ENCODE assay signal across 9 cellular contexts in the genomic region with DNA sequence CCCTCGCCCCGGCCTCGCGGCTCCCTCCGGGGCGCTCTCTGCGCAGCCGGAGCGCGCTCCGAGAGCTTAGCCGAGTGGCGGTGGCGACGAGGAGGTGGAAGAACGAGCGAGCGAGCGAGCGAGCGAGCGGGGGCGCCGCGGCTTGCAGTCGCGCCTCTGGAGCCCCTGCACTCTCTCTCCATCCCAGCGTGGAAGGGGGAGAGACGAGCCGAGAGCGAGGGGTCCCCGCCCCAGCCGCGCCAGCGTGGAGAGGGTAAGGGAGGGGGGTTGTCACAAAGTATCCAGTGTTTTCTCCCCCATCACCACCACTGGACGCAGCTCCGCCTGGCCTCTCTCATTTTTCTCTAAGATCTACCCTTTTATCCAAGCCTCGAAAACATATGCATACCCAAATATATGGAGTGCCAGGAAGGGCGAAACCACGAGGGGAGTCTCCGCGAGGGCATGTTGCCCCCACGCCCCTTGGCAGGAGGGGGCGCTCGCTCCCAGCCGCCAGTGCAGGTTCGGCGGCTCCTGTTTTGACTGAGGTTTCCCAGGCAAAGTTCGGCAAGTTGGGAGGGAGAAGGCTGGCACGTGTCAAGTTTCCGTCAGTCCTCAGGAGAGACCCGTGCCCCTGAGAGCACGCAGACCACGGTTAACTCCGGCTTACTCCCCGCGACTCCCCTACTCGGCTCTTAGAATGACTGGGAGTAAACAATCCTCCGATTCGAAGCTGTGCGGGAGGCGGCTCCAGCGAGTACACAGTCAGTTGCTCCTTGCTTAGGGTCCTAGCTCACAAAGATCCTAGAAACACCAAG. TPM values are rescaled to one million over a fixed set of nuclear protein-coding genes. Genes with fewer than 3 reads are reported as not detected.
DNase-seq lines count a peak whose midpoint lies in the region; ATAC-seq and TF ChIP-seq lines count a peak whose summit lies in the region.
"Had no signal": no experiment of that assay in that cellular context is flagged by ENCODE, and none has a peak within 500 bp of the region (broad histone marks: within the 10 kb centered on the region; RNA-seq: fewer than 3 reads in every experiment).

No MANE protein-coding gene starts in this region.

- peak overlapping the region; percentile 84 for H3K27ac Mint-ChIP-seq in endodermal cell

- peak; percentile 23 for DNase-seq in GM10266 (ENCODE audit: extremely low spot score)
- peak; percentile 70 for DNase-seq in NCI-H345 (lab: John Stamatoyannopoulos, UW)
- DNase-seq in endodermal cell: peak; percentile 95
- peak in 2 of 3 donors; percentile 10 to 30 for DNase-seq in mucosa of descending colon
- DNase-seq in SKM-1 (lab: John Stamatoyannopoulos, UW; ENCODE audit: unreplicated experiment): no peak
- no peak for DNase-seq in SW480 (ENCODE audit: low spot score)

- intact Hi-C loops in mucosa of descending colon (cut with DNase I, micrococcal nuclease): no loop called here

- H3K4me3 Mint-ChIP-seq in endodermal cell: peak overlapping the region; percentile 88

- H3K4me1 ChIP-seq in endodermal cell (ENCODE audit: control insufficient read depth, insufficient read depth, low read length): peaks cover 11% of the 10 kb centered on the region
- peaks cover 2% of the 10 kb centered on the region for H3K4me1 ChIP-seq in mucosa of descending colon (ENCODE audit: low read depth)

- no peaks in the 10 kb centered on the region for H3K9me3 Mint-ChIP-seq in endodermal cell

- WGBS in endodermal cell (ENCODE audit: insufficient coverage in 1 of 2, insufficient read length in 1 of 2), 2 experiments: 2 to 3% methylated on average over 18 to 54 of the region's 63 CpGs

- H3K36me3 Mint-ChIP-seq in endodermal cell (ENCODE audit: low read depth): no peaks in the 10 kb centered on the region

- H3K27me3 ChIP-seq in endodermal cell (ENCODE audit: control insufficient read depth, insufficient read depth, low read length, poor library complexity, severe bottlenecking): peaks cover 5% of the 10 kb centered on the region

- H3K4me1 Mint-ChIP-seq in endodermal cell: peaks cover 33% of the 10 kb centered on the region

- ATAC-seq in mucosa of descending colon (no peak), HG03469 (IDR thresholded peaks at IDR 0.05; ENCODE audit: unreplicated experiment) (no peak), GM21367 (IDR thresholded peaks at IDR 0.05; ENCODE audit: unreplicated experiment) (no peak)

- H3K36me3 ChIP-seq in endodermal cell (ENCODE audit: control insufficient read depth, insufficient read depth, low read length): no peaks in the 10 kb centered on the region
- no peaks in the 10 kb centered on the region for H3K36me3 ChIP-seq in mucosa of descending colon (ENCODE audit: low read depth)

- no peaks in the 10 kb centered on the region for H3K9me3 ChIP-seq in endodermal cell (ENCODE audit: control insufficient read depth, low read length)
- no peaks in the 10 kb centered on the region for H3K9me3 ChIP-seq in mucosa of descending colon

- H3K27ac ChIP-seq in endodermal cell (ENCODE audit: low read depth, low read length): no peak overlapping the region

- H3K9ac ChIP-seq in endodermal cell (ENCODE audit: extremely low read depth, low read length, poor library complexity, severe bottlenecking): no peak overlapping the region

- H3K27me3 Mint-ChIP-seq in endodermal cell (ENCODE audit: insufficient read depth): no peaks in the 10 kb centered on the region

- H3K4me3 ChIP-seq in endodermal cell (ENCODE audit: low read length) (peak overlapping the region; percentile 84), mucosa of descending colon (no peak overlapping the region)

- TF ChIP-seq CTCF in GM10266 (IDR thresholded peaks at IDR 0.05; ENCODE audit: control insufficient read depth, insufficient read depth, low read depth, missing control alignments): peak; percentile 10
- peak; percentile 97 for TF ChIP-seq CTCF in endodermal cell (conservative IDR thresholded peaks at IDR 0.05)
- TF ChIP-seq CTCF in mucosa of descending colon (IDR thresholded peaks at IDR 0.05): no peak

RNA-seq across cellular contexts. Expression of a gene that starts 0.6 kb away (rescaled TPM):
- total RNA-seq in endodermal cell (10 to 100 TPM; 32.0 to 36.2 TPM), mucosa of descending colon (1 to 10 TPM in 1 of 3 donors, under 1 TPM in 2; 0.61 to 2.0 (median 0.92) TPM)
- polyA plus RNA-seq in endodermal cell (2013, experiment 1 of 2): 10.8 TPM
- polyA plus RNA-seq in endodermal cell (2013, experiment 2 of 2): 11.5 TPM
- total RNA-seq: pulmonary artery endothelial cell had no signal

Comparison
In these comparisons a context has a peak if more than half of its experiments do, and no peak if none do; other contexts are left out.
1. DNase-seq: peak in GM10266 (single experiment), NCI-H345 (single experiment), endodermal cell (single experiment) and mucosa of descending colon (2 of 3); none in SKM-1 (single experiment) and SW480 (single experiment).
2. RNA of a gene that starts 0.6 kb away (total RNA-seq): 32.0 to 36.2 TPM in endodermal cell; 0.61 to 2.0 TPM in mucosa of descending colon; every median in the first group is over 10 times any median in the second.